In the genomic region with DNA sequence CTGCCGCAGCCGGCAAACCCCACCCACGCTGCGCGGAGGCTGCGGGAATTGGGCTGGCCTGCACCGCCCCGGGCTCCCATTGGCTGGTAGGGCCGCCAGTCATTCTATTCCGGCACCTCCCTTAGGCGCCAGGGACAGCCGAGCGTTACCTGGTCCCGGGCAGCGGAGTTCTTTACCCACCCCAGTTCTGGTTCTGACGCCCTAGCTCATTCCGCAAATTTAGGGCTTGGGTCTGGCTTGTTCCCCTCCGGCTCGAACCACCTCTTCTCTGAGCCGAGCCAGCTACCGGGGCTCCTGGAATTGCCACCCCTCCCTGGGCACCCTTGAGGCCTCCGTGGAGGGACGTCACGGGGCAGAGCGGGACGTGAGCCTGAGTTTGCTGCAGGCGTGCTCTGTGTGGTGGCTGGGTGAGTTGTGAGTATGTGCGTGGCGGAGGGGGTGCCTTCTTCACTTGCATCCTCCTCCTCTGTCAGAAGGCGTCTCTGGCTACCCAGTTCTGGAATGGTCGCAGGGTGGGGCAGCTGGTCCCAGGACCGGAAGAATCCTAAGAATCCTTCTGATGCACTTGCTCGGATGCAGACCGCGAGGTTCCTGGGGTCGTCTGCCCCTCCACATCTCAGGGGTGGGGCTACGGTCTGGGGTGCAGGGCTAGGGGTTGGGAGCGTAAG, we compare ENCODE assay signal across 8 cellular contexts. TPM values are rescaled to one million over a fixed set of nuclear protein-coding genes. Genes with fewer than 3 reads are reported as not detected.
DNase-seq lines count a peak whose midpoint lies in the region; ATAC-seq and TF ChIP-seq lines count a peak whose summit lies in the region.

PDZD7 (minus strand) TSS at position 2 of the 668 bp plus-strand sequence. CDS start 910 bp downstream, outside the sequence.
A gene with protein sequence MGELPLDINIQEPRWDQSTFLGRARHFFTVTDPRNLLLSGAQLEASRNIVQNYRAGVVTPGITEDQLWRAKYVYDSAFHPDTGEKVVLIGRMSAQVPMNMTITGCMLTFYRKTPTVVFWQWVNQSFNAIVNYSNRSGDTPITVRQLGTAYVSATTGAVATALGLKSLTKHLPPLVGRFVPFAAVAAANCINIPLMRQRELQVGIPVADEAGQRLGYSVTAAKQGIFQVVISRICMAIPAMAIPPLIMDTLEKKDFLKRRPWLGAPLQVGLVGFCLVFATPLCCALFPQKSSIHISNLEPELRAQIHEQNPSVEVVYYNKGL (plus strand): TSS at position 107 of the 668 bp plus-strand sequence. CDS start 3,461 bp downstream, outside the sequence.

- intact Hi-C loops in activated CD4-positive, alpha-beta T cell treated with anti-CD3 and anti-CD28 coated beads, Interleukin-2, amount 10 ng/mL, durations not matched to agents 24 days and 14 days (cut with micrococcal nuclease): loop anchor here (1.0 to 5.0 kb wide), 4 partner anchors 18 to 321 kb away; partner anchors contain the start of genes BTRC and SLF2

- no peak for TF ChIP-seq CTCF in AG09319 (IDR thresholded peaks at IDR 0.05; ENCODE audit: low read depth, low read length)

- DNase-seq in AG09319 (ENCODE audit: extremely low read depth, low read depth) (peak; percentile 88), NCI-H510A (lab: John Stamatoyannopoulos, UW) (peak; percentile 79), left kidney (ENCODE audit: low read depth, low spot score) (peak; percentile 96)
- peak; percentile 99 for DNase-seq in activated CD4-positive, alpha-beta T cell treated with anti-CD3 and anti-CD28 coated beads, Interleukin-2, amount 10 ng/mL, durations not matched to agents 24 days and 14 days
- DNase-seq in stimulated activated CD4-positive, alpha-beta T cell treated with anti-CD3 and anti-CD28 coated beads, Interleukin-1b, Interleukin-23, amount 100 ng/mL, for 48 hours: peak; percentile 95

- peak; percentile 95 for ATAC-seq in GM19043 (IDR thresholded peaks at IDR 0.05; ENCODE audit: low read depth, unreplicated experiment)
- peak; percentile 91 for ATAC-seq in HG03354 (IDR thresholded peaks at IDR 0.05; ENCODE audit: poor library complexity, severe bottlenecking, unreplicated experiment)

- peak within 1 kb of the TSS; percentile 91 for H3K4me3 Mint-ChIP-seq in activated CD4-positive, alpha-beta T cell treated with anti-CD3 and anti-CD28 coated beads, Interleukin-2, amount 10 ng/mL, durations not matched to agents 24 days and 14 days

- H3K27me3 Mint-ChIP-seq in activated CD4-positive, alpha-beta T cell treated with anti-CD3 and anti-CD28 coated beads, Interleukin-2, amount 10 ng/mL, durations not matched to agents 24 days and 14 days: peaks cover 24% of the 10 kb centered on the region

- H3K27ac Mint-ChIP-seq in activated CD4-positive, alpha-beta T cell treated with anti-CD3 and anti-CD28 coated beads, Interleukin-2, amount 10 ng/mL, durations not matched to agents 24 days and 14 days: peak within 1 kb of the TSS; percentile 91

- H3K36me3 Mint-ChIP-seq in activated CD4-positive, alpha-beta T cell treated with anti-CD3 and anti-CD28 coated beads, Interleukin-2, amount 10 ng/mL, durations not matched to agents 24 days and 14 days (ENCODE audit: low read depth): peaks cover 11% of the 10 kb centered on the region

- H3K27ac ChIP-seq in cingulate gyrus (ENCODE audit: low read depth, low read length): peak within 1 kb of the TSS; percentile 98

- peaks cover 26% of the 10 kb centered on the region for H3K4me1 Mint-ChIP-seq in activated CD4-positive, alpha-beta T cell treated with anti-CD3 and anti-CD28 coated beads, Interleukin-2, amount 10 ng/mL, durations not matched to agents 24 days and 14 days

- no peaks in the 10 kb centered on the region for H3K9me3 Mint-ChIP-seq in activated CD4-positive, alpha-beta T cell treated with anti-CD3 and anti-CD28 coated beads, Interleukin-2, amount 10 ng/mL, durations not matched to agents 24 days and 14 days

RNA-seq across cellular contexts. Expression of gene PDZD7, which starts in this region (rescaled TPM):
- 0.38 and 0.93 TPM in 2 replicates for total RNA-seq in activated CD4-positive, alpha-beta T cell treated with anti-CD3 and anti-CD28 coated beads, Interleukin-2, amount 10 ng/mL, durations not matched to agents 24 days and 14 days

RNA-seq across cellular contexts. Expression of the second gene that starts in this region (rescaled TPM):
- total RNA-seq in activated CD4-positive, alpha-beta T cell treated with anti-CD3 and anti-CD28 coated beads, Interleukin-2, amount 10 ng/mL, durations not matched to agents 24 days and 14 days: 36.0 and 37.3 TPM in 2 replicates

Comparison
In these comparisons a context has a peak if more than half of its experiments do, and no peak if none do; other contexts are left out.
1. Peak in every context shown above with its lines: DNase-seq, ATAC-seq and H3K27ac ChIP-seq.